26 cellular contexts compared by ENCODE assay signal in genomic region chr22:28017859-28018258, GRCh38.
A peak's percentile ranks its signal among the peaks of the same experiment; 100 is the strongest.
DNase-seq lines count a peak whose midpoint lies in the region; ATAC-seq and TF ChIP-seq lines count a peak whose summit lies in the region.
"Had no signal": no experiment of that assay in that cellular context is flagged by ENCODE, and none has a peak within 500 bp of the region (broad histone marks: within the 10 kb centered on the region; RNA-seq: fewer than 3 reads in every experiment).

No MANE protein-coding gene starts in this region.

- no peak overlapping the region for H3K27ac ChIP-seq in psoas muscle
- H3K27ac ChIP-seq: GM23248, RWPE1 had no signal

- H3K9me3 ChIP-seq in psoas muscle = no peaks in the 10 kb centered on the region

- ATAC-seq in left lobe of liver (no peak), psoas muscle (no peak), GM19467 (IDR thresholded peaks at IDR 0.05; ENCODE audit: unreplicated experiment) (no peak)
- ATAC-seq: CD8-positive, alpha-beta T cell; right cardiac atrium; SK-N-SH treated with all-trans-retinoic acid at 6 μM for 48 hours; stimulated activated naive CD8-positive, alpha-beta T cell treated with anti-CD3 and anti-CD28 coated beads, Interleukin-15, amount 100 ng/mL, for 72 hours had no signal

- 57 to 87% (median 76%) methylated on average over 4 of the region's 4 CpGs for WGBS in psoas muscle, 3 donors

- H3K4me3 ChIP-seq in H7 (ENCODE audit: insufficient read depth, low read depth, low read length) (no peak overlapping the region), psoas muscle (no peak overlapping the region)
- H3K4me3 ChIP-seq: GM23248 had no signal

- intact Hi-C loops in psoas muscle (cut with DNase I) = no loop called here

- peak; percentile 10 for DNase-seq in activated CD8-positive, alpha-beta memory T cell treated with anti-CD3 and anti-CD28 coated beads, Interleukin-2, amount 50 U/mL, for 4 hours
- no peak for DNase-seq in activated CD8-positive, alpha-beta memory T cell treated with anti-CD3 and anti-CD28 coated beads for 24 hours
- DNase-seq in H7 (peak; percentile 53), left lobe of liver (ENCODE audit: low spot score) (peak; percentile 38), psoas muscle (peak; percentile 10 to 48), HT-29 (ENCODE audit: low spot score) (no peak)
- DNase-seq in activated CD4-positive, CD25-positive, alpha-beta regulatory T cell treated with anti-CD3 and anti-CD28 coated beads, Interleukin-2, amount 50 U/mL, for 72 hours = no peak
- DNase-seq: 8988T; activated CD4-positive, alpha-beta T cell treated with anti-CD3 and anti-CD28 coated beads, Interleukin-2, amount 50 U/mL, for 1 hour; activated gamma-delta T cell treated with Interleukin-2 at 50 U/mL for 16 hours; AML-193; amygdala; CD8-positive, alpha-beta T cell; GM23248; mesenchymal stem cell; NCI-H1105 treated with DMSO at 0.1 percent for 48 hours; NCI-H2029; NCI-H2227 treated with DMSO at 0.1 percent for 48 hours; occipital lobe; stimulated activated CD4-positive, alpha-beta T cell treated with anti-CD3 and anti-CD28 coated beads, Interleukin-15, amount 100 ng/mL, for 24 hours; stimulated activated naive CD8-positive, alpha-beta T cell treated with anti-CD3 and anti-CD28 coated beads, Interleukin-15, amount 100 ng/mL, for 72 hours; trophoblast cell had no signal

- peaks cover 33% of the 10 kb centered on the region for H3K4me1 ChIP-seq in psoas muscle

- TF ChIP-seq CTCF in psoas muscle (IDR thresholded peaks at IDR 0.05) = no peak

- H3K27me3 ChIP-seq in H7 (ENCODE audit: control insufficient read depth, insufficient read depth, low read length) = no peaks in the 10 kb centered on the region
- no peaks in the 10 kb centered on the region for H3K27me3 ChIP-seq in psoas muscle (ENCODE audit: insufficient read depth in 3 of 3, low read length in 2 of 3)

- no peaks in the 10 kb centered on the region for H3K36me3 ChIP-seq in H7 (replicated peaks; ENCODE audit: control insufficient read depth, insufficient read depth, low read length)
- H3K36me3 ChIP-seq in psoas muscle (ENCODE audit: insufficient read depth in 1 of 2, low read depth in 1 of 2) = peaks cover 0 to 12% of the 10 kb centered on the region in 2 donors

Comparison
In these comparisons a context has a peak if more than half of its experiments do, and no peak if none do; other contexts are left out.
1. DNase-seq: peak in activated CD8-positive, alpha-beta memory T cell treated with anti-CD3 and anti-CD28 coated beads, Interleukin-2, amount 50 U/mL, for 4 hours (single experiment), H7 (single experiment), left lobe of liver (single experiment) and psoas muscle (2 of 2); none in activated CD8-positive, alpha-beta memory T cell treated with anti-CD3 and anti-CD28 coated beads for 24 hours (single experiment), activated CD4-positive, CD25-positive, alpha-beta regulatory T cell treated with anti-CD3 and anti-CD28 coated beads, Interleukin-2, amount 50 U/mL, for 72 hours (single experiment) and HT-29 (single experiment).